In the genomic region with DNA sequence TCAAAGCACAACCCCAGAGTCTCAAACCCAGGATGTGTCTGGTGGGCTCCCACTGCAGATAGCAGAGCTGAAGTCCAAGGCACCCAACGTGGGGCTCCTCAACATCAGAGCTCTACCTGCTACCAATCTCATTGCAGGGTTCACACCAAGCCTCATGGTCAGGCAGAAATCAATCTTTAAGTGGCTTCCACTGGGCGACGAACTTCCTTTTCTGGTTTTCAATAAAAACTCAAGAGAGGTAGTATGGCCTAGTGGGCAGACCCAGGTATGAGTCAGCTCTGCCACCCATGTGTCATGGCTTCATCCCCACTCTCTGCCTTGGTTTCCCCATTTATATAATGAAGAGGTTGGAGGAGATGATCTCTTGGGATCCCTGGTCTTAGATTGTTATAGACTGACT, we compare ENCODE assay signal across 1 cellular context.
TF ChIP-seq lines count a peak whose summit lies in the region.

No MANE protein-coding gene starts in this region.

TF ChIP-seq in HepG2, 621 proteins besides CTCF, POLR2A, EP300 and RAD21:
- no peak for TF ChIP-seq ZNF614 (CRISPR knock-in tag; IDR thresholded peaks at IDR 0.05; ENCODE audit: borderline replicate concordance)
- no peak for TF ChIP-seq ETV6 (CRISPR knock-in tag; conservative IDR thresholded peaks at IDR 0.05)
- TF ChIP-seq TOPORS (CRISPR knock-in tag; IDR thresholded peaks at IDR 0.05) = no peak
- TF ChIP-seq, protein P1, sequence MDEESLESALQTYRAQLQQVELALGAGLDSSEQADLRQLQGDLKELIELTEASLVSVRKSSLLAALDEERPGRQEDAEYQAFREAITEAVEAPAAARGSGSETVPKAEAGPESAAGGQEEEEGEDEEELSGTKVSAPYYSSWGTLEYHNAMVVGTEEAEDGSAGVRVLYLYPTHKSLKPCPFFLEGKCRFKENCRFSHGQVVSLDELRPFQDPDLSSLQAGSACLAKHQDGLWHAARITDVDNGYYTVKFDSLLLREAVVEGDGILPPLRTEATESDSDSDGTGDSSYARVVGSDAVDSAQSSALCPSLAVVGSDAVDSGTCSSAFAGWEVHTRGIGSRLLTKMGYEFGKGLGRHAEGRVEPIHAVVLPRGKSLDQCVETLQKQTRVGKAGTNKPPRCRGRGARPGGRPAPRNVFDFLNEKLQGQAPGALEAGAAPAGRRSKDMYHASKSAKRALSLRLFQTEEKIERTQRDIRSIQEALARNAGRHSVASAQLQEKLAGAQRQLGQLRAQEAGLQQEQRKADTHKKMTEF (CRISPR knock-in tag; IDR thresholded peaks at IDR 0.05) = no peak
- TF ChIP-seq ZNF629 (CRISPR knock-in tag; conservative IDR thresholded peaks at IDR 0.05) = no peak
- TF ChIP-seq ZNF790 (CRISPR knock-in tag; IDR thresholded peaks at IDR 0.05; ENCODE audit: borderline replicate concordance) = no peak
- no peak for TF ChIP-seq MIER2 (CRISPR knock-in tag; IDR thresholded peaks at IDR 0.05)
- TF ChIP-seq ZNF263 (CRISPR knock-in tag; IDR thresholded peaks at IDR 0.05) = no peak
- TF ChIP-seq ZNF749 (CRISPR knock-in tag; IDR thresholded peaks at IDR 0.05; ENCODE audit: borderline replicate concordance) = no peak
- TF ChIP-seq ZNF296 (CRISPR knock-in tag; conservative IDR thresholded peaks at IDR 0.05) = no peak
- no peak for TF ChIP-seq ZNF543 (CRISPR knock-in tag; IDR thresholded peaks at IDR 0.05)
- TF ChIP-seq KDM5B (CRISPR knock-in tag; IDR thresholded peaks at IDR 0.05; ENCODE audit: borderline replicate concordance) = no peak
- no peak for TF ChIP-seq GATAD2A (CRISPR knock-in tag; IDR thresholded peaks at IDR 0.05)
- TF ChIP-seq, protein P2, sequence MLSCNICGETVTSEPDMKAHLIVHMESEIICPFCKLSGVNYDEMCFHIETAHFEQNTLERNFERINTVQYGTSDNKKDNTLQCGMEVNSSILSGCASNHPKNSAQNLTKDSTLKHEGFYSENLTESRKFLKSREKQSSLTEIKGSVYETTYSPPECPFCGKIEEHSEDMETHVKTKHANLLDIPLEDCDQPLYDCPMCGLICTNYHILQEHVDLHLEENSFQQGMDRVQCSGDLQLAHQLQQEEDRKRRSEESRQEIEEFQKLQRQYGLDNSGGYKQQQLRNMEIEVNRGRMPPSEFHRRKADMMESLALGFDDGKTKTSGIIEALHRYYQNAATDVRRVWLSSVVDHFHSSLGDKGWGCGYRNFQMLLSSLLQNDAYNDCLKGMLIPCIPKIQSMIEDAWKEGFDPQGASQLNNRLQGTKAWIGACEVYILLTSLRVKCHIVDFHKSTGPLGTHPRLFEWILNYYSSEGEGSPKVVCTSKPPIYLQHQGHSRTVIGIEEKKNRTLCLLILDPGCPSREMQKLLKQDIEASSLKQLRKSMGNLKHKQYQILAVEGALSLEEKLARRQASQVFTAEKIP (CRISPR knock-in tag; IDR thresholded peaks at IDR 0.05; ENCODE audit: borderline replicate concordance) = no peak
- no peak for TF ChIP-seq ZNF136 (CRISPR knock-in tag; IDR thresholded peaks at IDR 0.05; ENCODE audit: low read depth)
- TF ChIP-seq ZNF660 (CRISPR knock-in tag; IDR thresholded peaks at IDR 0.05; ENCODE audit: borderline replicate concordance, low read depth) = no peak
- TF ChIP-seq MIER3 (CRISPR knock-in tag; IDR thresholded peaks at IDR 0.05; ENCODE audit: borderline replicate concordance) = no peak
- TF ChIP-seq, protein P3, sequence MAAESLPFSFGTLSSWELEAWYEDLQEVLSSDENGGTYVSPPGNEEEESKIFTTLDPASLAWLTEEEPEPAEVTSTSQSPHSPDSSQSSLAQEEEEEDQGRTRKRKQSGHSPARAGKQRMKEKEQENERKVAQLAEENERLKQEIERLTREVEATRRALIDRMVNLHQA (CRISPR knock-in tag; IDR thresholded peaks at IDR 0.05) = no peak
- no peak for TF ChIP-seq ZNF34 (CRISPR knock-in tag; IDR thresholded peaks at IDR 0.05; ENCODE audit: borderline replicate concordance)
- no peak for TF ChIP-seq TCF12 (IDR thresholded peaks at IDR 0.05)
- no peak for TF ChIP-seq TCF12 (CRISPR knock-in tag; IDR thresholded peaks at IDR 0.05)
